Comparison of ENCODE assay signal across 19 cellular contexts in genomic region chr5:140018517-140018916, GRCh38. TPM values are rescaled to one million over a fixed set of nuclear protein-coding genes. Genes with fewer than 3 reads are reported as not detected.
"Had no signal": no experiment of that assay in that cellular context is flagged by ENCODE, and none has a peak within 500 bp of the region (broad histone marks: within the 10 kb centered on the region; RNA-seq: fewer than 3 reads in every experiment).

No MANE protein-coding gene starts in this region.

- H3K27ac ChIP-seq: colonic mucosa, foreskin keratinocyte, left lung, neural progenitor cell, right lobe of liver, skin epidermis had no signal

- DNase-seq: colonic mucosa; dermis blood vessel endothelial cell; foreskin keratinocyte; islet precursor cell; left lung; mesenchymal stem cell; midbrain; nucleus accumbens; ovary; right lobe of liver; stimulated activated CD4-positive, alpha-beta T cell treated with anti-CD3 and anti-CD28 coated beads, Interleukin-2, amount 100 ng/mL, for 24 hours; stimulated activated CD4-positive, alpha-beta T cell treated with anti-CD3 and anti-CD28 coated beads, Interleukin-4, amount 100 ng/mL, for 4 hours; stimulated activated naive B cell treated with anti-CD40 and anti-IgM and Interleukin-4, amounts not matched to agents 10 μg/mL and 1 μg/mL and 100 μg/mL, for 72 hours; stomach; trophoblast cell had no signal

- H3K4me3 ChIP-seq: colonic mucosa, left lung, lung, neural progenitor cell, ovary, right lobe of liver, skin epidermis, stomach had no signal

- H3K27me3 Mint-ChIP-seq: natural killer cell treated with Interleukin-12 subunit alpha and Interleukin-12 subunit beta and Interleukin-15 and Interleukin-18, amount 100 ng/mL, for 72 hours; stimulated activated naive B cell treated with anti-CD40 and anti-IgM and Interleukin-4, amounts not matched to agents 10 μg/mL and 1 μg/mL and 100 μg/mL, for 72 hours had no signal

- H3K4me1 ChIP-seq: colonic mucosa, foreskin keratinocyte, left lung, neural progenitor cell, right lobe of liver had no signal

- H3K9me3 Mint-ChIP-seq: natural killer cell treated with Interleukin-12 subunit alpha and Interleukin-12 subunit beta and Interleukin-15 and Interleukin-18, amount 100 ng/mL, for 72 hours; neural progenitor cell; stimulated activated naive B cell treated with anti-CD40 and anti-IgM and Interleukin-4, amounts not matched to agents 10 μg/mL and 1 μg/mL and 100 μg/mL, for 72 hours had no signal

- H3K36me3 Mint-ChIP-seq: natural killer cell treated with Interleukin-12 subunit alpha and Interleukin-12 subunit beta and Interleukin-15 and Interleukin-18, amount 100 ng/mL, for 72 hours; neural progenitor cell; stimulated activated naive B cell treated with anti-CD40 and anti-IgM and Interleukin-4, amounts not matched to agents 10 μg/mL and 1 μg/mL and 100 μg/mL, for 72 hours had no signal

- H3K36me3 ChIP-seq: colonic mucosa, left lung, neural progenitor cell, ovary, right lobe of liver, stomach had no signal

- ATAC-seq: foreskin keratinocyte; left lung; stimulated activated naive B cell treated with anti-CD40 and anti-IgM and Interleukin-4, amounts not matched to agents 10 μg/mL and 1 μg/mL and 100 μg/mL, for 72 hours had no signal

- H3K4me3 Mint-ChIP-seq: natural killer cell treated with Interleukin-12 subunit alpha and Interleukin-12 subunit beta and Interleukin-15 and Interleukin-18, amount 100 ng/mL, for 72 hours; neural progenitor cell; stimulated activated naive B cell treated with anti-CD40 and anti-IgM and Interleukin-4, amounts not matched to agents 10 μg/mL and 1 μg/mL and 100 μg/mL, for 72 hours had no signal

- H3K4me1 Mint-ChIP-seq: neural progenitor cell; stimulated activated naive B cell treated with anti-CD40 and anti-IgM and Interleukin-4, amounts not matched to agents 10 μg/mL and 1 μg/mL and 100 μg/mL, for 72 hours had no signal

- H3K27me3 ChIP-seq: colonic mucosa, ovary, right lobe of liver had no signal

- H3K27ac Mint-ChIP-seq: natural killer cell treated with Interleukin-12 subunit alpha and Interleukin-12 subunit beta and Interleukin-15 and Interleukin-18, amount 100 ng/mL, for 72 hours; neural progenitor cell; stimulated activated naive B cell treated with anti-CD40 and anti-IgM and Interleukin-4, amounts not matched to agents 10 μg/mL and 1 μg/mL and 100 μg/mL, for 72 hours had no signal

- H3K9me3 ChIP-seq: colonic mucosa, left lung, ovary, right lobe of liver, stomach had no signal

RNA-seq across cellular contexts. Expression of gene NRG2, which starts 24.6 kb away (rescaled TPM):
- total RNA-seq: natural killer cell treated with Interleukin-12 subunit alpha and Interleukin-12 subunit beta and Interleukin-15 and Interleukin-18, amount 100 ng/mL, for 72 hours had no signal
